In the genomic region with DNA sequence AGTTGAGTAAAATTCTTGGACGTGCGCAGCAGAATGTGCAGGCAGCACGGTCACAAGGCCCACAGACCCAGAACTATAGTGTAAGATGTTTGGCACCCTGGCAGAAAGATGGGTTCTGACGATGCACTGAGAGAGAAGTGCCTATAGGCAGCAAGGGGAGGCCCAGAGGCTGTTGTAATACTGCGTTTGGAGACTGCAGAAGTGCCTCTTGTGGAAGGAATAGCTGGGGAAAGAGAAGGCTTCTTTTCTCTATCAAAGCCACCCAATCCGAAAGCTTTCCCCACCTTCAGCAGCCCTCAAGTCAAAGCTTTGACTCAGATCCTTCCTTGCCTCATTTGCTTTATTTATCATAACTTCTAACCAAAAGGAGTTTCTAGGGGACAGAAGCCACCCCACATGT, we compare ENCODE assay signal across 9 cellular contexts. TPM values are rescaled to one million over a fixed set of nuclear protein-coding genes. Genes with fewer than 3 reads are reported as not detected.
DNase-seq lines count a peak whose midpoint lies in the region; TF ChIP-seq lines count a peak whose summit lies in the region.
"Had no signal": no experiment of that assay in that cellular context is flagged by ENCODE, and none has a peak within 500 bp of the region (broad histone marks: within the 10 kb centered on the region; RNA-seq: fewer than 3 reads in every experiment).

No MANE protein-coding gene starts in this region.

- intact Hi-C loops in activated T-helper 1 cell treated with anti-CD3 and anti-CD28 coated beads, Interleukin-12 subunit alpha, Interleukin-12 subunit beta, Interleukin-2, Interleukin-4 antibody, amounts not matched to agents 30 ng/mL and 10 ng/mL and 1 ng/mL, durations not matched to agents 14 hours and 24 hours and 36 hours (cut with micrococcal nuclease) = no loop called here

- no peaks in the 10 kb centered on the region for H3K36me3 ChIP-seq in GM23248 (ENCODE audit: low read depth)

- peaks cover 21% of the 10 kb centered on the region for H3K4me1 ChIP-seq in GM23248 (ENCODE audit: insufficient read depth)

- H3K27ac ChIP-seq in GM23248 = peak overlapping the region; percentile 91

- DNase-seq in AG04449 (ENCODE audit: low read depth, low spot score) (no peak), GM23248 (peak; percentile 73), kidney tubule cell (ENCODE audit: low spot score) (peak; percentile 4), NCI-H446 (lab: John Stamatoyannopoulos, UW) (no peak), D341Med (ENCODE audit: low spot score) (no peak), iPS-NIHi7 (ENCODE audit: extremely low spot score) (no peak), pons (ENCODE audit: low spot score) (no peak)
- no peak for DNase-seq in activated T-helper 1 cell treated with anti-CD3 and anti-CD28 coated beads, Interleukin-12 subunit alpha, Interleukin-12 subunit beta, Interleukin-2, Interleukin-4 antibody, amounts not matched to agents 30 ng/mL and 10 ng/mL and 1 ng/mL, durations not matched to agents 14 hours and 24 hours and 36 hours (ENCODE audit: low spot score)

- H3K27ac Mint-ChIP-seq in activated T-helper 1 cell treated with anti-CD3 and anti-CD28 coated beads, Interleukin-12 subunit alpha, Interleukin-12 subunit beta, Interleukin-2, Interleukin-4 antibody, amounts not matched to agents 30 ng/mL and 10 ng/mL and 1 ng/mL, durations not matched to agents 14 hours and 24 hours and 36 hours = no peak overlapping the region

- H3K4me3 ChIP-seq in AG04449 (ENCODE audit: low read depth, low read length) (peak overlapping the region; percentile 89), GM23248 (peak overlapping the region; percentile 93)

- no peaks in the 10 kb centered on the region for H3K9me3 ChIP-seq in GM23248 (ENCODE audit: low read depth)

- no peaks in the 10 kb centered on the region for H3K9me2 ChIP-seq in GM23248 (ENCODE audit: insufficient read depth)

- CTCF ChIA-PET in AG04449 (lab: Yijun Ruan, JAX) = no interaction called here

- peak overlapping the region; percentile 89 for H3K4me3 Mint-ChIP-seq in activated T-helper 1 cell treated with anti-CD3 and anti-CD28 coated beads, Interleukin-12 subunit alpha, Interleukin-12 subunit beta, Interleukin-2, Interleukin-4 antibody, amounts not matched to agents 30 ng/mL and 10 ng/mL and 1 ng/mL, durations not matched to agents 14 hours and 24 hours and 36 hours

- H2AFZ ChIP-seq in GM23248 = peak overlapping the region; percentile 87

- H3K9ac ChIP-seq in GM23248 = peak overlapping the region; percentile 96

- H3K9me3 Mint-ChIP-seq in activated T-helper 1 cell treated with anti-CD3 and anti-CD28 coated beads, Interleukin-12 subunit alpha, Interleukin-12 subunit beta, Interleukin-2, Interleukin-4 antibody, amounts not matched to agents 30 ng/mL and 10 ng/mL and 1 ng/mL, durations not matched to agents 14 hours and 24 hours and 36 hours = no peaks in the 10 kb centered on the region
- H3K9me3 Mint-ChIP-seq: memory B cell had no signal

- no peaks in the 10 kb centered on the region for H3K36me3 Mint-ChIP-seq in activated T-helper 1 cell treated with anti-CD3 and anti-CD28 coated beads, Interleukin-12 subunit alpha, Interleukin-12 subunit beta, Interleukin-2, Interleukin-4 antibody, amounts not matched to agents 30 ng/mL and 10 ng/mL and 1 ng/mL, durations not matched to agents 14 hours and 24 hours and 36 hours (ENCODE audit: low read depth)
- H3K36me3 Mint-ChIP-seq: memory B cell had no signal

- H3K27me3 Mint-ChIP-seq in activated T-helper 1 cell treated with anti-CD3 and anti-CD28 coated beads, Interleukin-12 subunit alpha, Interleukin-12 subunit beta, Interleukin-2, Interleukin-4 antibody, amounts not matched to agents 30 ng/mL and 10 ng/mL and 1 ng/mL, durations not matched to agents 14 hours and 24 hours and 36 hours (ENCODE audit: insufficient read depth) = no peaks in the 10 kb centered on the region
- H3K27me3 Mint-ChIP-seq: memory B cell had no signal

- H3K27me3 ChIP-seq in GM23248 (replicated peaks; ENCODE audit: insufficient read depth) = no peaks in the 10 kb centered on the region

- H3F3A ChIP-seq in GM23248 (ENCODE audit: insufficient read depth) = peaks cover 35% of the 10 kb centered on the region

- TF ChIP-seq CTCF in AG04449 (IDR thresholded peaks at IDR 0.05; ENCODE audit: insufficient read depth, low read length, missing control alignments) = no peak

- in situ Hi-C loops in GM23248 (cut with MboI) = no loop called here

- POLR2A ChIA-PET in AG04449 (lab: Yijun Ruan, JAX) = interaction anchor here (0.7 kb wide), 1 partner anchor 121 kb away, joined by 4 read pairs; no protein-coding TSS in a partner anchor

- peak overlapping the region; percentile 83 for H3K4me2 ChIP-seq in GM23248 (ENCODE audit: unreplicated experiment)

- peaks cover 20% of the 10 kb centered on the region for H3K4me1 Mint-ChIP-seq in activated T-helper 1 cell treated with anti-CD3 and anti-CD28 coated beads, Interleukin-12 subunit alpha, Interleukin-12 subunit beta, Interleukin-2, Interleukin-4 antibody, amounts not matched to agents 30 ng/mL and 10 ng/mL and 1 ng/mL, durations not matched to agents 14 hours and 24 hours and 36 hours (ENCODE audit: low read depth)

- H4K20me1 ChIP-seq in GM23248 (ENCODE audit: insufficient read depth) = no peaks in the 10 kb centered on the region

- peaks cover 9% of the 10 kb centered on the region for H3K79me2 ChIP-seq in GM23248 (ENCODE audit: insufficient read depth)

- 26 to 30% methylated on average over 6 of the region's 6 CpGs for WGBS in GM23248 (ENCODE audit: low coverage in 1 of 2, low lambda C conversion rate in 2 of 2, missing lambda C conversion rate in 2 of 2), 2 experiments

RNA-seq across cellular contexts. Expression of gene SIN3A, which starts 5.2 kb away (rescaled TPM):
- 27.7 and 34.8 TPM in 2 replicates for total RNA-seq in GM23248 (2014; rRNA removed; shearing (Covaris generic))
- 11.7 and 13.9 TPM in 2 replicates for polyA plus RNA-seq in GM23248 (2016; fragmentation: Nextera tagmentation; extraction: Ambion mirVana)
- total RNA-seq in activated T-helper 1 cell treated with anti-CD3 and anti-CD28 coated beads, Interleukin-12 subunit alpha, Interleukin-12 subunit beta, Interleukin-2, Interleukin-4 antibody, amounts not matched to agents 30 ng/mL and 10 ng/mL and 1 ng/mL, durations not matched to agents 14 hours and 24 hours and 36 hours = 97.5 and 106 TPM in 2 replicates

Comparison
In these comparisons a context has a peak if more than half of its experiments do, and no peak if none do; other contexts are left out.
1. DNase-seq: peak in GM23248 (single experiment) and kidney tubule cell (single experiment); none in AG04449 (single experiment), activated T-helper 1 cell treated with anti-CD3 and anti-CD28 coated beads, Interleukin-12 subunit alpha, Interleukin-12 subunit beta, Interleukin-2, Interleukin-4 antibody, amounts not matched to agents 30 ng/mL and 10 ng/mL and 1 ng/mL, durations not matched to agents 14 hours and 24 hours and 36 hours (single experiment), NCI-H446 (0 of 2), D341Med (single experiment), iPS-NIHi7 (single experiment) and pons (single experiment).